Comparison of ENCODE assay signal across 27 cellular contexts in genomic region chr2:159695798-159696448, GRCh38.
DNase-seq lines count a peak whose midpoint lies in the region; ATAC-seq and FAIRE-seq lines count a peak whose summit lies in the region.
"Had no signal": no experiment of that assay in that cellular context is flagged by ENCODE, and none has a peak within 500 bp of the region (broad histone marks: within the 10 kb centered on the region; RNA-seq: fewer than 3 reads in every experiment).

No MANE protein-coding gene starts in this region.

- no peaks in the 10 kb centered on the region for H3K9me3 Mint-ChIP-seq in dendritic cell treated with granulocyte-macrophage colony-stimulating factor and Interleukin-4, amounts not matched to agents 40 ng/mL and 50 ng/mL, for 4 days

- intact Hi-C loops in dendritic cell treated with granulocyte-macrophage colony-stimulating factor and Interleukin-4, amounts not matched to agents 40 ng/mL and 50 ng/mL, for 4 days (cut with micrococcal nuclease), result no loop called here

- peaks cover 13% of the 10 kb centered on the region for H3K4me1 Mint-ChIP-seq in dendritic cell treated with granulocyte-macrophage colony-stimulating factor and Interleukin-4, amounts not matched to agents 40 ng/mL and 50 ng/mL, for 4 days (ENCODE audit: low read depth)
- H3K4me1 Mint-ChIP-seq: brain, neural progenitor cell, T-cell had no signal

- peak; percentile 53 for ATAC-seq in HG02759 (IDR thresholded peaks at IDR 0.05; ENCODE audit: unreplicated experiment)
- no peak for ATAC-seq in GM18519 (IDR thresholded peaks at IDR 0.05; ENCODE audit: low FRiP score, unreplicated experiment)
- ATAC-seq in HG02840 (IDR thresholded peaks at IDR 0.05; ENCODE audit: low FRiP score, unreplicated experiment), result no peak
- ATAC-seq in HG03521 (IDR thresholded peaks at IDR 0.05; ENCODE audit: unreplicated experiment), result no peak
- ATAC-seq: HCT116, K562, lower lobe of right lung, T-cell had no signal

- H3K27ac Mint-ChIP-seq in dendritic cell treated with granulocyte-macrophage colony-stimulating factor and Interleukin-4, amounts not matched to agents 40 ng/mL and 50 ng/mL, for 4 days, result peak overlapping the region; percentile 80
- H3K27ac Mint-ChIP-seq: brain, T-cell had no signal

- FAIRE-seq in GM19239 (lab: Jason Lieb, UNC), result no peak
- FAIRE-seq: K562, kidney had no signal

- H3K4me3 Mint-ChIP-seq in dendritic cell treated with granulocyte-macrophage colony-stimulating factor and Interleukin-4, amounts not matched to agents 40 ng/mL and 50 ng/mL, for 4 days, result peak overlapping the region; percentile 58
- H3K4me3 Mint-ChIP-seq: brain, neural progenitor cell, T-cell had no signal

- DNase-seq in AML-193 (lab: John Stamatoyannopoulos, UW) (peak; percentile 58 to 64), NOMO-1 treated with DMSO at 0.1 percent for 48 hours (lab: John Stamatoyannopoulos, UW; ENCODE audit: unreplicated experiment) (peak; percentile 83), GM19239 (ENCODE audit: insufficient read length, low spot score) (no peak)
- DNase-seq: activated CD8-positive, alpha-beta memory T cell treated with anti-CD3 and anti-CD28 coated beads for 24 hours; activated gamma-delta T cell; activated T-cell treated with anti-CD3 and anti-CD28 coated beads, Interleukin-2, amount 50 U/mL, for 1 hour; GF-D8; kidney; lower lobe of right lung; NCI-H1092; NCI-H1930; NCI-H2227 treated with DMSO at 0.1 percent for 48 hours; NCI-H774; PC-9; right lobe of liver; SHP77; stimulated activated CD4-positive, alpha-beta T cell treated with anti-CD3 and anti-CD28 coated beads, Interleukin-15, amount 100 ng/mL, for 24 hours; T-cell had no signal

- H3K27me3 Mint-ChIP-seq in dendritic cell treated with granulocyte-macrophage colony-stimulating factor and Interleukin-4, amounts not matched to agents 40 ng/mL and 50 ng/mL, for 4 days, result no peaks in the 10 kb centered on the region
- H3K27me3 Mint-ChIP-seq: brain, T-cell had no signal

- H3K36me3 Mint-ChIP-seq in dendritic cell treated with granulocyte-macrophage colony-stimulating factor and Interleukin-4, amounts not matched to agents 40 ng/mL and 50 ng/mL, for 4 days (ENCODE audit: low read depth), result no peaks in the 10 kb centered on the region
